8 cellular contexts compared by ENCODE assay signal in the genomic region with DNA sequence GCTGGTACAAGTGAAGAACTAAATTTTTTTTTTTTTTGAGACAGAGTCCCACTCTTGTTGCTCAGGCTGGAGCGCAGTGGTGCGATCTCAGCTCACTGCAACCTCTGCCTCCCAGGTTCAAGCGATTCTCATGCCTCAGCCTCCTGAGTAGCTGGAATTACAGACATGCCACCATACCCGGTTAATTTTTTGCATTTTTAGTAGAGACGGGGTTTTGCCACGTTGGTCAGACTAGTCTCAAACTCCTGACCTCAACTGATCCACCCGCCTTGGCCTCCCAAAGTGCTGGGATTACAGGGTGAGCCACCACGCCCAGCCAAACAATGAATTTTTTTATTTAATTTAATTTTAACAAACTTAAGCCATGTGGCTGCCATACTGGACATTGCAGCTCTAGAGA. TPM values are rescaled to one million over a fixed set of nuclear protein-coding genes. Genes with fewer than 3 reads are reported as not detected.
DNase-seq lines count a peak whose midpoint lies in the region; ATAC-seq and TF ChIP-seq lines count a peak whose summit lies in the region.
"Not testable (repeated sequence)": the region's sequence is repeated elsewhere in the genome, so short reads cannot be mapped to it uniquely, and the experiment has no call there.

No MANE protein-coding gene starts in this region.

- H3K9me2 ChIP-seq in SU-DHL-6 (replicated peaks; ENCODE audit: insufficient read depth, low read length) = not testable (repeated sequence)

- 84% methylated on average over 6 of the region's 8 CpGs; no CpG with 5 or more reads in 1 of the 2 experiments for WGBS in IMR-90 (ENCODE audit: extremely low coverage in 2 of 2, insufficient read length in 1 of 2), 2 experiments
- 60 to 76% (median 65%) methylated on average over 8 of the region's 8 CpGs for WGBS in stomach, 5 donors

- H4K5ac ChIP-seq in IMR-90 (ENCODE audit: low read depth, low read length) = not testable (repeated sequence)

- 0 out of 2 replicates have a peak overlapping the region, but pooled peaks have one; percentile 49 for H3K23ac ChIP-seq in IMR-90 (ENCODE audit: low read depth, low read length)

- ATAC-seq in IMR-90 (ENCODE audit: low read depth); effector memory CD8-positive, alpha-beta T cell (replicated peaks): not testable (repeated sequence)

- not testable (repeated sequence) for TF ChIP-seq EP300 in stomach (IDR thresholded peaks at IDR 0.05)

- not testable (repeated sequence) for H3K9me1 ChIP-seq in IMR-90 (ENCODE audit: insufficient read depth, low read length)

- H3K9me3 ChIP-seq in CD4-positive, alpha-beta memory T cell (ENCODE audit: control insufficient read depth in 1 of 2, low read length in 2 of 2); IMR-90 (ENCODE audit: control insufficient read depth, insufficient read depth, low read length); SU-DHL-6 (ENCODE audit: insufficient read depth, low read length); iPS-20b (ENCODE audit: insufficient read depth, low read depth, low read length); stomach: not testable (repeated sequence)

- H2BK5ac ChIP-seq in IMR-90 (ENCODE audit: low read depth, low read length, poor library complexity, severe bottlenecking) = not testable (repeated sequence)

- not testable (repeated sequence) for H3K4me3 ChIP-seq in CD4-positive, alpha-beta memory T cell (ENCODE audit: low read length in 2 of 2); IMR-90 (ENCODE audit: insufficient read depth, low read depth, low read length)
- peak overlapping the region; percentile 65 for H3K4me3 ChIP-seq in SU-DHL-6 (ENCODE audit: insufficient read depth, low read length, poor library complexity, severe bottlenecking)
- peak overlapping the region; percentile 94 for H3K4me3 ChIP-seq in iPS-20b (ENCODE audit: low read length)
- H3K4me3 ChIP-seq in stomach = peak overlapping the region; percentile 74 to 99 (median 96)

- in situ Hi-C loops in IMR-90 (cut with MboI; ENCODE audit: low sequenced_read_pairs) = not testable (repeated sequence)

- POLR2A ChIA-PET in CD4-positive, alpha-beta memory T cell (lab: Charles Lee; ENCODE audit: partially characterized antibody) = interaction anchor here (0.9 to 2.7 kb wide), 5 partner anchors 9 to 99 kb away, joined by 3 to 7 read pairs (median 6); a partner anchor contains a TSS
- POLR2A ChIA-PET in IMR-90 (lab: Charles Lee; ENCODE audit: unreplicated experiment) = not testable (repeated sequence)

- H3F3A ChIP-seq in SU-DHL-6 (ENCODE audit: insufficient read depth) = peaks cover 40% of the 10 kb centered on the region

- not testable (repeated sequence) for H4K8ac ChIP-seq in IMR-90 (ENCODE audit: low read depth in 2 of 2, low read length in 2 of 2)

- not testable (repeated sequence) for H3K9me3 Mint-ChIP-seq in CD4-positive, alpha-beta memory T cell; activated naive CD4-positive, alpha-beta T cell treated with anti-CD3 and anti-CD28 coated beads, Interleukin-2, amount 50 U/mL, for 24 hours; effector memory CD8-positive, alpha-beta T cell; neural crest cell

- not testable (repeated sequence) for TF ChIP-seq POLR2A in IMR-90 (IDR thresholded peaks at IDR 0.05; ENCODE audit: low read depth, low read length); stomach (IDR thresholded peaks at IDR 0.05)

- H3K27me3 Mint-ChIP-seq in CD4-positive, alpha-beta memory T cell; activated naive CD4-positive, alpha-beta T cell treated with anti-CD3 and anti-CD28 coated beads, Interleukin-2, amount 50 U/mL, for 24 hours; effector memory CD8-positive, alpha-beta T cell; neural crest cell (ENCODE audit: low read depth): not testable (repeated sequence)

- intact Hi-C loops in CD4-positive, alpha-beta memory T cell (cut with micrococcal nuclease); IMR-90 (cut with micrococcal nuclease); stomach (cut with DNase I; ENCODE audit: low total_unique reads): not testable (repeated sequence)

- peaks cover 59% of the 10 kb centered on the region for H3K79me2 ChIP-seq in SU-DHL-6 (ENCODE audit: insufficient read depth, low read length)

- H3K27ac Mint-ChIP-seq in CD4-positive, alpha-beta memory T cell = peak overlapping the region in 6 of 7 donors; percentile 52 to 95 (median 86)
- not testable (repeated sequence) for H3K27ac Mint-ChIP-seq in activated naive CD4-positive, alpha-beta T cell treated with anti-CD3 and anti-CD28 coated beads, Interleukin-2, amount 50 U/mL, for 24 hours; neural crest cell (ENCODE audit: unreplicated experiment)
- peak overlapping the region in 1 of 2 donors; percentile 91 for H3K27ac Mint-ChIP-seq in effector memory CD8-positive, alpha-beta T cell

- peaks cover 41% of the 10 kb centered on the region for H3K4me1 ChIP-seq in CD4-positive, alpha-beta memory T cell (ENCODE audit: insufficient read depth, low read length)
- not testable (repeated sequence) for H3K4me1 ChIP-seq in IMR-90 (ENCODE audit: control insufficient read depth, insufficient read depth, low read length); iPS-20b (ENCODE audit: insufficient read depth, low read length)
- H3K4me1 ChIP-seq in stomach = peaks cover 42 to 68% (median 54%) of the 10 kb centered on the region in 4 donors

- H3K36me3 ChIP-seq in CD4-positive, alpha-beta memory T cell (ENCODE audit: insufficient read depth, low read length) = peaks cover 43% of the 10 kb centered on the region
- H3K36me3 ChIP-seq in IMR-90 (ENCODE audit: control insufficient read depth, insufficient read depth, low read length) (peaks cover 32% of the 10 kb centered on the region), SU-DHL-6 (ENCODE audit: low read length) (peaks cover 17% of the 10 kb centered on the region; the same call in 1 of the 2 replicates), iPS-20b (ENCODE audit: insufficient read depth, low read depth, low read length) (peaks cover 62% of the 10 kb centered on the region), stomach (peaks cover 45 to 61% (median 51%) of the 10 kb centered on the region in 4 donors)

- TF ChIP-seq RAD21 in IMR-90 (IDR thresholded peaks at IDR 0.05; ENCODE audit: low read length) = not testable (repeated sequence)

- H3K14ac ChIP-seq in IMR-90 (replicated peaks; ENCODE audit: low read depth, low read length) = not testable (repeated sequence)

- not testable (repeated sequence) for H2AK9ac ChIP-seq in IMR-90 (replicated peaks; ENCODE audit: low read depth, low read length, poor library complexity)

- dilution Hi-C loops in IMR-90 (cut with HindIII; ENCODE audit: low sequenced_read_pairs, unreplicated experiment) = not testable (repeated sequence)

- H2BK120ac ChIP-seq in IMR-90 (ENCODE audit: low read depth, low read length) = not testable (repeated sequence)

- H2BK15ac ChIP-seq in IMR-90 (ENCODE audit: low read depth, low read length) = not testable (repeated sequence)

- peaks cover 35% of the 10 kb centered on the region for H4K20me1 ChIP-seq in IMR-90 (ENCODE audit: insufficient read depth, low read length)
- H4K20me1 ChIP-seq in SU-DHL-6 (ENCODE audit: low read depth, low read length) = not testable (repeated sequence)

- H3K36me3 Mint-ChIP-seq in CD4-positive, alpha-beta memory T cell = peaks cover 17 to 51% of the 10 kb centered on the region in 2 donors
- H3K36me3 Mint-ChIP-seq in activated naive CD4-positive, alpha-beta T cell treated with anti-CD3 and anti-CD28 coated beads, Interleukin-2, amount 50 U/mL, for 24 hours = peaks cover 24% of the 10 kb centered on the region
- peaks cover 68% of the 10 kb centered on the region for H3K36me3 Mint-ChIP-seq in effector memory CD8-positive, alpha-beta T cell (ENCODE audit: insufficient read depth)
- peaks cover 19% of the 10 kb centered on the region for H3K36me3 Mint-ChIP-seq in neural crest cell (ENCODE audit: low read depth)

- peaks cover 18 to 56% (median 27%) of the 10 kb centered on the region in 4 donors for H3K4me1 Mint-ChIP-seq in CD4-positive, alpha-beta memory T cell
- H3K4me1 Mint-ChIP-seq in activated naive CD4-positive, alpha-beta T cell treated with anti-CD3 and anti-CD28 coated beads, Interleukin-2, amount 50 U/mL, for 24 hours = peaks cover 39% of the 10 kb centered on the region
- peaks cover 17 to 19% of the 10 kb centered on the region in 2 donors for H3K4me1 Mint-ChIP-seq in effector memory CD8-positive, alpha-beta T cell (ENCODE audit: low read depth in 2 of 2)
- peaks cover 36% of the 10 kb centered on the region for H3K4me1 Mint-ChIP-seq in neural crest cell

- DNase-seq in CD4-positive, alpha-beta memory T cell; IMR-90; effector memory CD8-positive, alpha-beta T cell; neural crest cell (ENCODE audit: low read depth, low spot score); stomach: not testable (repeated sequence)

- H3K4ac ChIP-seq in IMR-90 (ENCODE audit: low read depth, low read length) = not testable (repeated sequence)

- not testable (repeated sequence) for H3K27ac ChIP-seq in CD4-positive, alpha-beta memory T cell (ENCODE audit: low read depth, low read length); IMR-90 (ENCODE audit: insufficient read depth, low read length); SU-DHL-6 (ENCODE audit: low read depth, low read length); iPS-20b (ENCODE audit: low read length); stomach

- not testable (repeated sequence) for TF ChIP-seq CTCF in IMR-90 (conservative IDR thresholded peaks at IDR 0.05; ENCODE audit: low read depth, low read length); SU-DHL-6 (IDR thresholded peaks at IDR 0.05; ENCODE audit: insufficient read depth, low read length, poor library complexity, severe bottlenecking); neural crest cell (conservative IDR thresholded peaks at IDR 0.05); stomach (IDR thresholded peaks at IDR 0.05)

- not testable (repeated sequence) for H3K9ac ChIP-seq in IMR-90 (ENCODE audit: low read depth, low read length)
- H3K9ac ChIP-seq in SU-DHL-6 (ENCODE audit: low read length) (peak overlapping the region; percentile 77), iPS-20b (ENCODE audit: low read depth, low read length) (peak overlapping the region; percentile 85; the same call in 1 of the 2 replicates)

- not testable (repeated sequence) for H3K27me3 ChIP-seq in CD4-positive, alpha-beta memory T cell (ENCODE audit: insufficient read depth, low read length); IMR-90 (ENCODE audit: control insufficient read depth, insufficient read depth, low read length); SU-DHL-6 (ENCODE audit: low read length); iPS-20b (ENCODE audit: insufficient read depth, low read length); stomach

- not testable (repeated sequence) for H2BK20ac ChIP-seq in IMR-90 (ENCODE audit: low read depth, low read length)

- not testable (repeated sequence) for H4K91ac ChIP-seq in IMR-90 (ENCODE audit: insufficient read depth, low read depth, low read length)

- not testable (repeated sequence) for H3K56ac ChIP-seq in IMR-90 (ENCODE audit: extremely low read depth, insufficient read depth, low read length)

- not testable (repeated sequence) for H2AK5ac ChIP-seq in IMR-90 (ENCODE audit: low read depth, low read length)

- CTCF ChIA-PET in CD4-positive, alpha-beta memory T cell (lab: Charles Lee; ENCODE audit: partially characterized antibody) = interaction anchor here (0.6 to 0.7 kb wide), 2 partner anchors 10 to 35 kb away, joined by 3 read pairs; no protein-coding TSS in a partner anchor
- CTCF ChIA-PET in IMR-90 (lab: Yijun Ruan, JAX) = not testable (repeated sequence)

- H3K18ac ChIP-seq in IMR-90 (ENCODE audit: low read depth, low read length) = not testable (repeated sequence)

- not testable (repeated sequence) for H2AFZ ChIP-seq in IMR-90 (replicated peaks; ENCODE audit: low read length, poor library complexity); SU-DHL-6 (ENCODE audit: low read depth, low read length, severe bottlenecking)

- H3K79me1 ChIP-seq in IMR-90 (ENCODE audit: low read depth in 1 of 2, low read length in 2 of 2) = peaks cover under 1 to 54% of the 10 kb centered on the region in 2 experiments; a peak in 3 of 4 replicates

- H3K4me2 ChIP-seq in IMR-90 (ENCODE audit: low read depth, low read length) (peak overlapping the region; percentile 97; the same call in 1 of the 2 replicates), SU-DHL-6 (ENCODE audit: low read depth, low read length, poor library complexity, severe bottlenecking) (peak overlapping the region; percentile 96)

- not testable (repeated sequence) for BruUV-seq in IMR-90 (replicated peaks; lab: Mats Ljungman, UMichigan)

- H3K4me3 Mint-ChIP-seq in CD4-positive, alpha-beta memory T cell = peak overlapping the region; percentile 51 to 91 (median 88)
- peak overlapping the region; percentile 97 for H3K4me3 Mint-ChIP-seq in activated naive CD4-positive, alpha-beta T cell treated with anti-CD3 and anti-CD28 coated beads, Interleukin-2, amount 50 U/mL, for 24 hours
- peak overlapping the region; percentile 85 to 87 for H3K4me3 Mint-ChIP-seq in effector memory CD8-positive, alpha-beta T cell
- H3K4me3 Mint-ChIP-seq in neural crest cell = peak overlapping the region; percentile 94

RNA-seq across cellular contexts. Expression of a gene that starts 1.2 kb away (rescaled TPM):
- 100 to 1,000 TPM; 127 to 132 TPM for total RNA-seq in CD4-positive, alpha-beta memory T cell
- 10 to 100 TPM; 13.9 to 29.6 TPM for polyA plus RNA-seq in CD4-positive, alpha-beta memory T cell
- total RNA-seq in IMR-90 (2012; rRNA removed) (65.8 and 77.6 TPM in 2 replicates), neural crest cell (108 and 114 TPM in 2 replicates), stomach (100 to 1,000 TPM in 4 of 5 donors, 10 to 100 TPM in 1; 84.0 to 226 (median 130) TPM)
- polyA plus RNA-seq in IMR-90 (2012; rRNA removed) (57.8 and 76.1 TPM in 2 replicates), stomach (10 to 100 TPM in 2 of 3 donors, 1 to 10 TPM in 1; 8.7 to 14.5 (median 14.1) TPM)
- 28.3 and 50.4 TPM in 2 replicates for polyA plus RNA-seq in IMR-90 (2012; cell fraction: cytosol; rRNA removed)
- 74.2 and 147 TPM in 2 replicates for polyA plus RNA-seq in IMR-90 (2012; cell fraction: nucleus; rRNA removed; ENCODE audit: low replicate concordance)

RNA-seq across cellular contexts. Expression of a gene that starts 7.6 kb away (rescaled TPM):
- total RNA-seq in CD4-positive, alpha-beta memory T cell = 1,000 to 10,000 TPM; 1,817 to 1,965 TPM
- 1,000 to 10,000 TPM; 1,342 to 2,125 TPM for polyA plus RNA-seq in CD4-positive, alpha-beta memory T cell
- total RNA-seq in IMR-90 (2012; rRNA removed) (4,496 and 5,401 TPM in 2 replicates), neural crest cell (2,997 and 3,023 TPM in 2 replicates), stomach (1,000 to 10,000 TPM; 1,405 to 2,743 (median 1,647) TPM)
- polyA plus RNA-seq in IMR-90 (2012; rRNA removed) (5,590 and 6,356 TPM in 2 replicates), stomach (1,000 to 10,000 TPM; 3,548 to 5,463 (median 4,617) TPM)
- polyA plus RNA-seq in IMR-90 (2012; cell fraction: cytosol; rRNA removed) = 2,244 and 4,987 TPM in 2 replicates
- polyA plus RNA-seq in IMR-90 (2012; cell fraction: nucleus; rRNA removed; ENCODE audit: low replicate concordance) = 1,556 and 2,037 TPM in 2 replicates
